Comparison of ENCODE assay signal across 1 cellular context in the genomic region with DNA sequence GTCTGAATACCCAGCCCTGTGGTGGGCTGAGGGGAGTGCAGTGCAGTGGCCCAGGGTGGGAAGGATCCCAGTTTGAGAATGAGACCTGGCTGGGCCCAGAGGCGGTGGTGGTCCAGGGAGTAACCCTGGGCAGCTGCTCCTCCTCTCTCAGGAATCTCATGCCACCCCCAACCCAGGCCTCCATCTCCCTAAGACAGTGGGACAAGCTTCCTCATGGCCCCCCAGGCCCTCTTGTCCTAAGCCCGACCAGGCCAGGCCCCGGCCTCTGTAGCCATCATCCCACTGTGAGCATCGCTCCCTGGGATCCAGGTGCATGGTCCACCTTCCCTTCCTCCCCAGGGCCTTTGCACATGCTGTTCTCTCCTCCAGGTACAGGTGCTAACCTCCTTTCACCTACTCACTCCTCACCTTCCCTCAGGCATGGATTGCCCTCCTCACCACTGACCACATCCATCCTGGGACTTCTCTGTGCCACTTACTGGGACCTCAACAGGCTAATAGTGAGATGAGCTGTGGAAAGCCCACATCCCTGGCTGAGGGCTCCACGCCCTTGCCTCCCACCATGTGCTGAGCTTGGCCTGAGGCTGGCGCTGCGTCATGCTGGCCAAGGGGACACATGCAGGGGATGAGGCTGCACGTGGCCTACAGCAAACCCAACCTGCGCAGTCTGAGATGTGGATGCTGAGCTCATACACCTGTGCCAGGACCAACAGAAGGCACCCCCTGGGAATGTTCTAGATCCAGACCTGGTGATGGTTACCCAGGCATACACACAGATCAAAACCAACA.
TF ChIP-seq lines count a peak whose summit lies in the region.

No MANE protein-coding gene starts in this region.

TF ChIP-seq in IMR-90, 13 proteins besides CTCF, POLR2A, EP300 and RAD21:
- TF ChIP-seq RFX5 (IDR thresholded peaks at IDR 0.05; ENCODE audit: low read depth, low read length) (no peak), NFE2L2 (IDR thresholded peaks at IDR 0.05; ENCODE audit: low read depth, low read length) (no peak), MAFK (IDR thresholded peaks at IDR 0.05; ENCODE audit: low read depth, low read length) (no peak)
